22 cellular contexts compared by ENCODE assay signal in genomic region chr16:64242510-64242909, GRCh38.
"Had no signal": no experiment of that assay in that cellular context is flagged by ENCODE, and none has a peak within 500 bp of the region (broad histone marks: within the 10 kb centered on the region; RNA-seq: fewer than 3 reads in every experiment).

No MANE protein-coding gene starts in this region.

- ATAC-seq: activated T-helper 17 cell treated with anti-CD3 and anti-CD28 coated beads, Interleukin-2, amount 50 U/mL, for 72 hours; gastroesophageal sphincter; left lobe of liver; natural killer cell; sciatic nerve; upper lobe of right lung had no signal

- H3K27me3 Mint-ChIP-seq: activated naive CD8-positive, alpha-beta T cell; activated T-cell treated with anti-CD3 and anti-CD28 coated beads, Interleukin-2, amount 50 U/mL, for 24 hours; activated T-helper 17 cell treated with anti-CD3 and anti-CD28 coated beads, Interleukin-2, amount 50 U/mL, for 72 hours had no signal

- H3K4me1 ChIP-seq: adrenal gland, esophagus squamous epithelium, gastroesophageal sphincter, upper lobe of right lung had no signal

- H3K27me3 ChIP-seq: adrenal gland, esophagus squamous epithelium, gastroesophageal sphincter, neutrophil, ovary, upper lobe of right lung had no signal

- H3K27ac ChIP-seq: adrenal gland, coronary artery, esophagus squamous epithelium, gastroesophageal sphincter, neutrophil, ovary, upper lobe of right lung, WERI-Rb-1 had no signal

- H3K4me1 Mint-ChIP-seq: activated T-helper 17 cell treated with anti-CD3 and anti-CD28 coated beads, Interleukin-2, amount 50 U/mL, for 72 hours; endodermal cell; natural killer cell had no signal

- H3K27ac Mint-ChIP-seq: activated naive CD8-positive, alpha-beta T cell; activated T-cell treated with anti-CD3 and anti-CD28 coated beads, Interleukin-2, amount 50 U/mL, for 24 hours; activated T-helper 17 cell treated with anti-CD3 and anti-CD28 coated beads, Interleukin-2, amount 50 U/mL, for 72 hours; endodermal cell; natural killer cell had no signal

- H3K4me3 ChIP-seq: adrenal gland, coronary artery, esophagus squamous epithelium, gastroesophageal sphincter, ovary, upper lobe of right lung had no signal

- H3K9me3 ChIP-seq: adrenal gland, esophagus squamous epithelium, gastroesophageal sphincter, neutrophil, ovary, upper lobe of right lung had no signal

- H3K4me3 Mint-ChIP-seq: activated naive CD8-positive, alpha-beta T cell; activated T-cell treated with anti-CD3 and anti-CD28 coated beads, Interleukin-2, amount 50 U/mL, for 24 hours; activated T-helper 17 cell treated with anti-CD3 and anti-CD28 coated beads, Interleukin-2, amount 50 U/mL, for 72 hours; endodermal cell; natural killer cell had no signal

- DNase-seq: activated CD4-positive, alpha-beta T cell treated with anti-CD3 and anti-CD28 coated beads for 1 hour; activated naive CD4-positive, alpha-beta T cell; activated T-cell treated with anti-CD3 and anti-CD28 coated beads, Interleukin-2, amount 50 U/mL, for 24 hours; adrenal gland; cerebellar nuclear complex; endodermal cell; esophagus squamous epithelium; natural killer cell; ovary; stimulated activated CD4-positive, alpha-beta T cell treated with anti-CD3 and anti-CD28 coated beads, Interleukin-2, amount 100 ng/mL, for 48 hours; stimulated activated CD8-positive, alpha-beta memory T cell treated with anti-CD3 and anti-CD28 coated beads, Interleukin-4, amount 100 ng/mL, for 48 hours; stimulated activated naive CD4-positive, alpha-beta T cell; T-helper 1 cell; upper lobe of right lung; WERI-Rb-1 had no signal

- H3K36me3 Mint-ChIP-seq: activated naive CD8-positive, alpha-beta T cell had no signal

- H3K36me3 ChIP-seq: adrenal gland, esophagus squamous epithelium, gastroesophageal sphincter, neutrophil, ovary, upper lobe of right lung, WERI-Rb-1 had no signal
